ENCODE assay signal across 2 cellular contexts in the genomic region with DNA sequence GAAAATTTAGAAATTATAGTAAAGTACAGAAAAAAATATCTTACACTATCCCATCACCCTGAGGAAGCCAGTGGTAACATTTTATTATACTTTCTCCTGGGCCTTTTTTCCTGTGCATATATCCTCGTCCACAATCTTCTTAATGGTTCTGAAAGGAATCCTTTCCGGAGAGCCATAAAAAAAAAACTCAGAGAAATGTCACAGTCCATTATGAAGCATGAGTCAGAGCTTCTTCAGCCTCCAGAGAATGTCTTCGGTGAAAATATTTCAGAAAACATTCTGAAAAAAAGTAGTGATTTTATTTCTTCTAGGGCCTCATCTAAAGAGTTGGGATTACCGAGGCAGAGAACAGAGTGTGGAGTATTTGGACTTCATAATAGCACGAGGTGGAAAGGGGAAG.
TF ChIP-seq lines count a peak whose summit lies in the region.

No MANE protein-coding gene starts in this region.

TF ChIP-seq in IMR-90, 13 proteins besides CTCF, POLR2A, EP300 and RAD21 (continued from another document):
- TF ChIP-seq CEBPB (IDR thresholded peaks at IDR 0.05; ENCODE audit: low read depth, low read length) (no peak), FOS (IDR thresholded peaks at IDR 0.05; ENCODE audit: low read depth, low read length) (no peak), RCOR1 (IDR thresholded peaks at IDR 0.05; ENCODE audit: insufficient replicate concordance, low read length) (no peak), SMC3 (IDR thresholded peaks at IDR 0.05; ENCODE audit: low read depth, low read length) (no peak), MAFK (IDR thresholded peaks at IDR 0.05; ENCODE audit: low read depth, low read length) (no peak), MXI1 (IDR thresholded peaks at IDR 0.05; ENCODE audit: borderline replicate concordance, low read depth, low read length) (no peak), BHLHE40 (IDR thresholded peaks at IDR 0.05; ENCODE audit: low read depth, low read length) (no peak), CHD1 (IDR thresholded peaks at IDR 0.05; ENCODE audit: low read depth, low read length) (no peak), RFX5 (IDR thresholded peaks at IDR 0.05; ENCODE audit: low read depth, low read length) (no peak), MAZ (IDR thresholded peaks at IDR 0.05; ENCODE audit: borderline replicate concordance, low read depth, low read length) (no peak)
- TF ChIP-seq, protein P1, sequence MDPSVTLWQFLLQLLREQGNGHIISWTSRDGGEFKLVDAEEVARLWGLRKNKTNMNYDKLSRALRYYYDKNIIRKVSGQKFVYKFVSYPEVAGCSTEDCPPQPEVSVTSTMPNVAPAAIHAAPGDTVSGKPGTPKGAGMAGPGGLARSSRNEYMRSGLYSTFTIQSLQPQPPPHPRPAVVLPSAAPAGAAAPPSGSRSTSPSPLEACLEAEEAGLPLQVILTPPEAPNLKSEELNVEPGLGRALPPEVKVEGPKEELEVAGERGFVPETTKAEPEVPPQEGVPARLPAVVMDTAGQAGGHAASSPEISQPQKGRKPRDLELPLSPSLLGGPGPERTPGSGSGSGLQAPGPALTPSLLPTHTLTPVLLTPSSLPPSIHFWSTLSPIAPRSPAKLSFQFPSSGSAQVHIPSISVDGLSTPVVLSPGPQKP (IDR thresholded peaks at IDR 0.05; ENCODE audit: borderline replicate concordance, low read depth, low read length), result no peak
- TF ChIP-seq, protein P2, sequence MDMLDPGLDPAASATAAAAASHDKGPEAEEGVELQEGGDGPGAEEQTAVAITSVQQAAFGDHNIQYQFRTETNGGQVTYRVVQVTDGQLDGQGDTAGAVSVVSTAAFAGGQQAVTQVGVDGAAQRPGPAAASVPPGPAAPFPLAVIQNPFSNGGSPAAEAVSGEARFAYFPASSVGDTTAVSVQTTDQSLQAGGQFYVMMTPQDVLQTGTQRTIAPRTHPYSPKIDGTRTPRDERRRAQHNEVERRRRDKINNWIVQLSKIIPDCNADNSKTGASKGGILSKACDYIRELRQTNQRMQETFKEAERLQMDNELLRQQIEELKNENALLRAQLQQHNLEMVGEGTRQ (IDR thresholded peaks at IDR 0.05; ENCODE audit: low read depth, low read length), result no peak

TF ChIP-seq in HEK293T, 16 proteins besides CTCF, POLR2A, EP300 and RAD21 (continued from another document):
- TF ChIP-seq BHLHE40 (IDR thresholded peaks at IDR 0.05; ENCODE audit: borderline replicate concordance), result no peak
